8 cellular contexts compared by ENCODE assay signal in genomic region chr17:1491406-1492248, GRCh38. TPM values are rescaled to one million over a fixed set of nuclear protein-coding genes. Genes with fewer than 3 reads are reported as not detected.
DNase-seq lines count a peak whose midpoint lies in the region; ATAC-seq and TF ChIP-seq lines count a peak whose summit lies in the region.

No MANE protein-coding gene starts in this region.

- TF ChIP-seq CTCF in HL-60 (IDR thresholded peaks at IDR 0.05; ENCODE audit: insufficient read depth, low read length) (no peak), activated B cell treated with CpG ODN at 0.5 μM for 24 hours (IDR thresholded peaks at IDR 0.05) (no peak), epithelial cell of proximal tubule (conservative IDR thresholded peaks at IDR 0.05; ENCODE audit: low read depth, low read length) (no peak)

- 2% methylated on average over 99 of the region's 99 CpGs for WGBS in urinary bladder

- H3K36me3 Mint-ChIP-seq in activated B cell treated with CpG ODN at 0.5 μM for 24 hours (ENCODE audit: low read depth), result peaks cover 13% of the 10 kb centered on the region

- intact Hi-C loops in activated B cell treated with CpG ODN at 0.5 μM for 24 hours (cut with micrococcal nuclease), result loop anchor here (2.0 kb wide), 1 partner anchor 71 kb away; the partner anchor contains the start of gene PITPNA

- peaks cover 5% of the 10 kb centered on the region for H3K27me3 ChIP-seq in HL-60 (ENCODE audit: insufficient read depth, poor library complexity, severe bottlenecking)

- ATAC-seq in GM18502 (IDR thresholded peaks at IDR 0.05; ENCODE audit: poor library complexity, unreplicated experiment) (peak; percentile 43), activated B cell treated with CpG ODN at 0.5 μM for 24 hours (ENCODE audit: low read depth) (peak; percentile 42)

- H3K9me3 Mint-ChIP-seq in activated B cell treated with CpG ODN at 0.5 μM for 24 hours, result no peaks in the 10 kb centered on the region

- no peaks in the 10 kb centered on the region for H3K36me3 ChIP-seq in urinary bladder (ENCODE audit: insufficient read depth)

- H3K4me3 ChIP-seq in HL-60 (replicated peaks; ENCODE audit: insufficient read depth, low read length) (peak overlapping the region; percentile 52), epithelial cell of proximal tubule (ENCODE audit: low read depth, low read length) (peak overlapping the region; percentile 89), urinary bladder (ENCODE audit: low read depth, low read length) (peak overlapping the region; percentile 67)

- DNase-seq in AG08396 (ENCODE audit: low spot score) (peak; percentile 95), HL-60 (ENCODE audit: low read depth in 1 of 2, low spot score in 1 of 2) (no peak), activated B cell treated with CpG ODN at 0.5 μM for 24 hours (peak; percentile 66), epithelial cell of proximal tubule (ENCODE audit: low read depth) (no peak), mucosa of gallbladder (ENCODE audit: low spot score) (peak; percentile 41), NCI-H774 (lab: John Stamatoyannopoulos, UW) (no peak)

- peak overlapping the region; percentile 56 for H3K27ac Mint-ChIP-seq in activated B cell treated with CpG ODN at 0.5 μM for 24 hours

- no peaks in the 10 kb centered on the region for H3K27me3 Mint-ChIP-seq in activated B cell treated with CpG ODN at 0.5 μM for 24 hours

- peaks cover 46% of the 10 kb centered on the region for H3K4me1 Mint-ChIP-seq in activated B cell treated with CpG ODN at 0.5 μM for 24 hours

- H3K27ac ChIP-seq in HL-60 (replicated peaks) (no peak overlapping the region), urinary bladder (ENCODE audit: low read depth) (peak overlapping the region; percentile 74)

- POLR2A ChIA-PET in activated B cell treated with CpG ODN at 0.5 μM for 24 hours (lab: Charles Lee), result interaction anchor here (0.6 to 1.4 kb wide), 10 partner anchors 11 to 137 kb away, joined by 3 to 5 read pairs (median 3); partner anchors contain the start of genes INPP5K, SLC43A2 and YWHAE

- CTCF ChIA-PET in activated B cell treated with CpG ODN at 0.5 μM for 24 hours (lab: Charles Lee), result interaction anchor here (1.4 to 1.6 kb wide), 2 partner anchors 24 to 126 kb away, joined by 4 to 8 read pairs; partner anchors contain the start of gene INPP5K

- peak overlapping the region; percentile 87 for H3K4me3 Mint-ChIP-seq in activated B cell treated with CpG ODN at 0.5 μM for 24 hours

- H3K4me1 ChIP-seq in urinary bladder (ENCODE audit: insufficient read depth), result no peaks in the 10 kb centered on the region

RNA-seq across cellular contexts. Expression of gene MYO1C, which starts 0.9 kb away (rescaled TPM):
- total RNA-seq in activated B cell treated with CpG ODN at 0.5 μM for 24 hours, result 189 and 190 TPM in 2 replicates
- 94.7 and 120 TPM in 2 replicates for total RNA-seq in epithelial cell of proximal tubule
- 285 TPM for total RNA-seq in mucosa of gallbladder
- total RNA-seq in urinary bladder, result 76.8 TPM
- 125 TPM for polyA plus RNA-seq in urinary bladder

RNA-seq across cellular contexts. Expression of gene INPP5K, which starts 24.8 kb away (rescaled TPM):
- total RNA-seq in activated B cell treated with CpG ODN at 0.5 μM for 24 hours, result 46.0 and 50.0 TPM in 2 replicates
- 10.7 and 27.3 TPM in 2 replicates for total RNA-seq in epithelial cell of proximal tubule
- 38.6 TPM for total RNA-seq in mucosa of gallbladder
- total RNA-seq in urinary bladder, result 29.7 TPM
- 37.2 TPM for polyA plus RNA-seq in urinary bladder

RNA-seq across cellular contexts. Expression of gene CRK, which starts 35.6 kb away (rescaled TPM):
- total RNA-seq in activated B cell treated with CpG ODN at 0.5 μM for 24 hours (22.5 and 29.1 TPM in 2 replicates), epithelial cell of proximal tubule (57.1 and 82.8 TPM in 2 replicates), mucosa of gallbladder (82.2 TPM), urinary bladder (91.2 TPM)
- polyA plus RNA-seq in urinary bladder, result 43.3 TPM

Comparison
In these comparisons a context has a peak if more than half of its experiments do, and no peak if none do; other contexts are left out.
1. DNase-seq: peak in AG08396 (single experiment), activated B cell treated with CpG ODN at 0.5 μM for 24 hours (single experiment) and mucosa of gallbladder (single experiment); none in HL-60 (0 of 2), epithelial cell of proximal tubule (single experiment) and NCI-H774 (single experiment).
2. Peak in every context shown above with its lines, with median percentiles within 50 percentile points of each other: H3K4me3 ChIP-seq.